Comparison of ENCODE assay signal across 19 cellular contexts in genomic region chrX:371907-372306, GRCh38. TPM values are rescaled to one million over a fixed set of nuclear protein-coding genes. Genes with fewer than 3 reads are reported as not detected.
DNase-seq lines count a peak whose midpoint lies in the region; ATAC-seq, FAIRE-seq and TF ChIP-seq lines count a peak whose summit lies in the region.
"Had no signal": no experiment of that assay in that cellular context is flagged by ENCODE, and none has a peak within 500 bp of the region (broad histone marks: within the 10 kb centered on the region; RNA-seq: fewer than 3 reads in every experiment).

No MANE protein-coding gene starts in this region.

- 94% methylated on average over 15 of the region's 15 CpGs for WGBS in SK-N-SH (ENCODE audit: low lambda C conversion rate)

- H3K36me3 ChIP-seq in BLaER1 treated with 17β-estradiol and CSF1 and Interleukin-3, amounts not matched to agents 10 nM and 100 nM = no peaks in the 10 kb centered on the region
- H3K36me3 ChIP-seq in SK-N-SH (replicated peaks in 1 of 2; ENCODE audit: control insufficient read depth in 1 of 2, insufficient read depth in 2 of 2, low read length in 1 of 2) = no peaks in the 10 kb centered on the region
- H3K36me3 ChIP-seq: BE2C had no signal

- peaks cover 12% of the 10 kb centered on the region for H3K4me1 Mint-ChIP-seq in activated naive CD8-positive, alpha-beta T cell treated with anti-CD3 and anti-CD28 coated beads, Interleukin-2, amount 10 ng/mL, durations not matched to agents 7 days and 5 days
- peaks cover 25% of the 10 kb centered on the region for H3K4me1 Mint-ChIP-seq in mesothelial cell of epicardium

- TF ChIP-seq CTCF in mesothelial cell of epicardium (IDR thresholded peaks at IDR 0.05; ENCODE audit: unreplicated experiment) (no peak), SK-N-SH (IDR thresholded peaks at IDR 0.05) (no peak)

- peaks cover 45 to 87% (median 84%) of the 10 kb centered on the region in 10 experiments for H3K4me1 ChIP-seq in BLaER1 treated with 17β-estradiol and CSF1 and Interleukin-3, amounts not matched to agents 10 nM and 100 nM
- peaks cover 0 to 7% of the 10 kb centered on the region in 2 experiments; a peak in 1 of 4 replicates for H3K4me1 ChIP-seq in SK-N-SH (ENCODE audit: control insufficient read depth in 1 of 2, insufficient read depth in 2 of 2, low read depth in 1 of 2, low read length in 1 of 2)
- H3K4me1 ChIP-seq: BE2C had no signal

- H3K9me3 Mint-ChIP-seq in activated naive CD8-positive, alpha-beta T cell treated with anti-CD3 and anti-CD28 coated beads, Interleukin-2, amount 10 ng/mL, durations not matched to agents 7 days and 5 days = no peaks in the 10 kb centered on the region
- H3K9me3 Mint-ChIP-seq in mesothelial cell of epicardium = no peaks in the 10 kb centered on the region
- H3K9me3 Mint-ChIP-seq: stimulated activated effector memory CD8-positive, alpha-beta T cell treated with anti-CD3 and anti-CD28 coated beads, Interleukin-12 subunit alpha, Interleukin-12 subunit beta, amount 100 ng/mL, for 72 hours had no signal

- H3K27ac Mint-ChIP-seq in activated naive CD8-positive, alpha-beta T cell treated with anti-CD3 and anti-CD28 coated beads, Interleukin-2, amount 10 ng/mL, durations not matched to agents 7 days and 5 days = no peak overlapping the region
- H3K27ac Mint-ChIP-seq in mesothelial cell of epicardium = no peak overlapping the region
- H3K27ac Mint-ChIP-seq: stimulated activated effector memory CD8-positive, alpha-beta T cell treated with anti-CD3 and anti-CD28 coated beads, Interleukin-12 subunit alpha, Interleukin-12 subunit beta, amount 100 ng/mL, for 72 hours had no signal

- no peak for TF ChIP-seq EP300 in SK-N-SH (IDR thresholded peaks at IDR 0.05; ENCODE audit: borderline replicate concordance in 1 of 2, low read depth in 1 of 2, low read length in 1 of 2)

- no peak overlapping the region for H3K27ac ChIP-seq in BLaER1 treated with 17β-estradiol and CSF1 and Interleukin-3, amounts not matched to agents 10 nM and 100 nM
- no peak overlapping the region for H3K27ac ChIP-seq in SK-N-SH (ENCODE audit: low read depth in 2 of 2, low read length in 1 of 2)
- H3K27ac ChIP-seq: body of pancreas had no signal

- peaks cover 44% of the 10 kb centered on the region for H3K27me3 Mint-ChIP-seq in activated naive CD8-positive, alpha-beta T cell treated with anti-CD3 and anti-CD28 coated beads, Interleukin-2, amount 10 ng/mL, durations not matched to agents 7 days and 5 days
- peaks cover 43% of the 10 kb centered on the region for H3K27me3 Mint-ChIP-seq in mesothelial cell of epicardium (ENCODE audit: low read depth)

- H3K27me3 ChIP-seq in BLaER1 treated with 17β-estradiol and CSF1 and Interleukin-3, amounts not matched to agents 10 nM and 100 nM = peaks cover 53 to 63% (median 59%) of the 10 kb centered on the region in 11 experiments
- H3K27me3 ChIP-seq in SK-N-SH (ENCODE audit: insufficient read depth) = no peaks in the 10 kb centered on the region

- DNase-seq in activated naive CD8-positive, alpha-beta T cell treated with anti-CD3 and anti-CD28 coated beads, Interleukin-2, amount 10 ng/mL, durations not matched to agents 7 days and 5 days = no peak
- DNase-seq in mesothelial cell of epicardium (ENCODE audit: low spot score in 2 of 2, unreplicated experiment in 2 of 2) = no peak
- no peak for DNase-seq in glomerular visceral epithelial cell (ENCODE audit: extremely low spot score)
- DNase-seq in SK-N-SH = no peak
- no peak for DNase-seq in NCI-H187 (lab: John Stamatoyannopoulos, UW)
- DNase-seq: activated CD4-positive, CD25-positive, alpha-beta regulatory T cell; BE2C; body of pancreas; NCI-H1105 treated with DMSO at 0.1 percent for 48 hours; NCI-H2227 treated with DMSO at 0.1 percent for 48 hours; retina; stimulated activated CD4-positive, alpha-beta T cell treated with anti-CD3 and anti-CD28 coated beads, Interleukin-4, amount 100 ng/mL, for 4 hours had no signal

- no peak for TF ChIP-seq RAD21 in SK-N-SH (IDR thresholded peaks at IDR 0.05; ENCODE audit: low read length)

- H3K9me2 ChIP-seq in SK-N-SH = no peaks in the 10 kb centered on the region

- CTCF ChIA-PET in SK-N-SH (lab: Yijun Ruan, JAX) = no interaction called here

- peaks cover 4% of the 10 kb centered on the region; the same call in 1 of the 2 replicates for H3K79me2 ChIP-seq in SK-N-SH (ENCODE audit: insufficient read depth)

- H4K20me1 ChIP-seq in BLaER1 treated with 17β-estradiol and CSF1 and Interleukin-3, amounts not matched to agents 10 nM and 100 nM = peaks cover 38 to 83% (median 69%) of the 10 kb centered on the region in 11 experiments
- peaks cover 7% of the 10 kb centered on the region for H4K20me1 ChIP-seq in SK-N-SH (ENCODE audit: insufficient read depth)

- H3F3A ChIP-seq in SK-N-SH (replicated peaks; ENCODE audit: insufficient read depth) = no peaks in the 10 kb centered on the region

- peak overlapping the region in 8 of 11 experiments; percentile 89 to 97 (median 95); a peak in 16 of 22 replicates for H3K4me2 ChIP-seq in BLaER1 treated with 17β-estradiol and CSF1 and Interleukin-3, amounts not matched to agents 10 nM and 100 nM
- H3K4me2 ChIP-seq in SK-N-SH = no peak overlapping the region

- peak overlapping the region; percentile 70 for H3K4me3 Mint-ChIP-seq in activated naive CD8-positive, alpha-beta T cell treated with anti-CD3 and anti-CD28 coated beads, Interleukin-2, amount 10 ng/mL, durations not matched to agents 7 days and 5 days
- H3K4me3 Mint-ChIP-seq in mesothelial cell of epicardium = peak overlapping the region; percentile 60
- H3K4me3 Mint-ChIP-seq: stimulated activated effector memory CD8-positive, alpha-beta T cell treated with anti-CD3 and anti-CD28 coated beads, Interleukin-12 subunit alpha, Interleukin-12 subunit beta, amount 100 ng/mL, for 72 hours had no signal

- peaks cover 2% of the 10 kb centered on the region for H3K36me3 Mint-ChIP-seq in activated naive CD8-positive, alpha-beta T cell treated with anti-CD3 and anti-CD28 coated beads, Interleukin-2, amount 10 ng/mL, durations not matched to agents 7 days and 5 days
- H3K36me3 Mint-ChIP-seq in mesothelial cell of epicardium = no peaks in the 10 kb centered on the region
- H3K36me3 Mint-ChIP-seq: stimulated activated effector memory CD8-positive, alpha-beta T cell treated with anti-CD3 and anti-CD28 coated beads, Interleukin-12 subunit alpha, Interleukin-12 subunit beta, amount 100 ng/mL, for 72 hours had no signal

- FAIRE-seq in G401.6 (lab: Jason Lieb, UNC) = peak; percentile 3
- FAIRE-seq: frontal cortex, islet of Langerhans, urothelium cell line had no signal

- no peak for ATAC-seq in activated naive CD8-positive, alpha-beta T cell treated with anti-CD3 and anti-CD28 coated beads, Interleukin-2, amount 10 ng/mL, durations not matched to agents 7 days and 5 days (ENCODE audit: low read depth)
- no peak for ATAC-seq in SK-N-SH treated with all-trans-retinoic acid at 6 μM for 48 hours
- ATAC-seq: body of pancreas; stimulated activated effector memory CD8-positive, alpha-beta T cell treated with anti-CD3 and anti-CD28 coated beads, Interleukin-12 subunit alpha, Interleukin-12 subunit beta, amount 100 ng/mL, for 72 hours had no signal

- peak overlapping the region in 2 of 10 experiments; percentile 0 to 60; a peak in 2 of 20 replicates for H3K4me3 ChIP-seq in BLaER1 treated with 17β-estradiol and CSF1 and Interleukin-3, amounts not matched to agents 10 nM and 100 nM
- H3K4me3 ChIP-seq in SK-N-SH (ENCODE audit: low read depth in 2 of 2, low read length in 1 of 2) = no peak overlapping the region
- H3K4me3 ChIP-seq: body of pancreas had no signal

- peak overlapping the region in 1 of 11 experiments; percentile 33; a peak in 1 of 22 replicates for H3K9ac ChIP-seq in BLaER1 treated with 17β-estradiol and CSF1 and Interleukin-3, amounts not matched to agents 10 nM and 100 nM
- no peak overlapping the region for H3K9ac ChIP-seq in SK-N-SH

- POLR2A ChIA-PET in activated naive CD8-positive, alpha-beta T cell treated with anti-CD3 and anti-CD28 coated beads, Interleukin-2, amount 10 ng/mL, durations not matched to agents 7 days and 5 days (lab: Charles Lee) = no interaction called here
- POLR2A ChIA-PET in SK-N-SH (lab: Yijun Ruan, JAX) = no interaction called here

- H2AFZ ChIP-seq in SK-N-SH (ENCODE audit: low read depth) = no peak overlapping the region

- peaks cover 0 to 5% (median 0%) of the 10 kb centered on the region in 11 experiments; a peak in 1 of 22 replicates for H3K9me3 ChIP-seq in BLaER1 treated with 17β-estradiol and CSF1 and Interleukin-3, amounts not matched to agents 10 nM and 100 nM (replicated peaks in 1 of 11)
- no peaks in the 10 kb centered on the region for H3K9me3 ChIP-seq in SK-N-SH
- H3K9me3 ChIP-seq: BE2C, body of pancreas had no signal

TF ChIP-seq in SK-N-SH, 30 proteins besides CTCF, POLR2A, EP300 and RAD21 (continues in another document):
- no peak for TF ChIP-seq NRF1 (IDR thresholded peaks at IDR 0.05; ENCODE audit: low read depth, low read length)
- no peak for TF ChIP-seq RCOR1 (IDR thresholded peaks at IDR 0.05; ENCODE audit: low read length)
- TF ChIP-seq RFX5 (IDR thresholded peaks at IDR 0.05; ENCODE audit: low read length) = no peak
- TF ChIP-seq ELF1 (IDR thresholded peaks at IDR 0.05) = no peak
- no peak for TF ChIP-seq MXI1 (IDR thresholded peaks at IDR 0.05; ENCODE audit: low read depth, low read length)
- TF ChIP-seq USF2 (IDR thresholded peaks at IDR 0.05; ENCODE audit: borderline replicate concordance, low read depth, low read length) = no peak
- TF ChIP-seq MEF2A (IDR thresholded peaks at IDR 0.05; ENCODE audit: borderline replicate concordance, low read depth) = no peak
- TF ChIP-seq YY1 (IDR thresholded peaks at IDR 0.05; ENCODE audit: low read depth) = no peak

RNA-seq across cellular contexts. Expression of gene PPP2R3B, which starts 14.8 kb away (rescaled TPM):
- total RNA-seq in activated naive CD8-positive, alpha-beta T cell treated with anti-CD3 and anti-CD28 coated beads, Interleukin-2, amount 10 ng/mL, durations not matched to agents 7 days and 5 days = 10 to 100 TPM; 40.3 to 40.7 TPM
- 63.0 to 65.5 TPM (median 65.2 TPM) in 3 replicates for total RNA-seq in mesothelial cell of epicardium
- polyA plus RNA-seq in SK-N-SH (2012; rRNA removed) = 18.9 and 19.4 TPM in 2 replicates
- 7.3 and 11.6 TPM in 2 replicates for polyA plus RNA-seq in SK-N-SH (2012; cell fraction: cytosol; rRNA removed)
- polyA plus RNA-seq in SK-N-SH (2012; cell fraction: nucleus; rRNA removed) = 83.6 and 106 TPM in 2 replicates

RNA-seq across cellular contexts. Expression of gene GTPBP6, which starts 53.3 kb away (rescaled TPM):
- total RNA-seq in activated naive CD8-positive, alpha-beta T cell treated with anti-CD3 and anti-CD28 coated beads, Interleukin-2, amount 10 ng/mL, durations not matched to agents 7 days and 5 days = 10 to 100 TPM; 63.1 to 64.5 TPM
- 65.6 to 67.1 TPM (median 66.7 TPM) in 3 replicates for total RNA-seq in mesothelial cell of epicardium
- 39.8 and 47.3 TPM in 2 replicates for polyA plus RNA-seq in SK-N-SH (2012; rRNA removed)
- 19.6 and 31.2 TPM in 2 replicates for polyA plus RNA-seq in SK-N-SH (2012; cell fraction: cytosol; rRNA removed)
- polyA plus RNA-seq in SK-N-SH (2012; cell fraction: nucleus; rRNA removed) = 39.2 and 49.4 TPM in 2 replicates
